ENCODE assay signal across 8 cellular contexts in genomic region chr9:19471737-19472648, GRCh38.
A peak's percentile ranks its signal among the peaks of the same experiment; 100 is the strongest.
DNase-seq lines count a peak whose midpoint lies in the region; ATAC-seq and TF ChIP-seq lines count a peak whose summit lies in the region.

No MANE protein-coding gene starts in this region.

- H3K9me3 ChIP-seq in CD4-positive, CD25-positive, alpha-beta regulatory T cell (ENCODE audit: control insufficient read depth in 2 of 2, low read length in 2 of 2) = no peaks in the 10 kb centered on the region
- H3K9me3 ChIP-seq in thoracic aorta = no peaks in the 10 kb centered on the region

- no peaks in the 10 kb centered on the region for H3K36me3 ChIP-seq in CD4-positive, CD25-positive, alpha-beta regulatory T cell (ENCODE audit: control insufficient read depth, insufficient read depth, low read length)
- no peaks in the 10 kb centered on the region for H3K36me3 ChIP-seq in thoracic aorta

- peak overlapping the region in 1 of 3 donors; percentile 79 for H3K27ac Mint-ChIP-seq in CD4-positive, CD25-positive, alpha-beta regulatory T cell
- H3K27ac Mint-ChIP-seq in activated T-cell treated with anti-CD3 and anti-CD28 coated beads, Interleukin-2, amount 50 U/mL, for 24 hours = peak overlapping the region; percentile 78
- H3K27ac Mint-ChIP-seq in natural killer cell = no peak overlapping the region

- peaks cover 6% of the 10 kb centered on the region for H3K4me1 ChIP-seq in CD4-positive, CD25-positive, alpha-beta regulatory T cell (ENCODE audit: control insufficient read depth, insufficient read depth, low read length, poor library complexity, severe bottlenecking)
- peaks cover 0 to 16% of the 10 kb centered on the region in 2 donors for H3K4me1 ChIP-seq in thoracic aorta (ENCODE audit: control insufficient read depth in 1 of 2, low read depth in 2 of 2)

- peak in 2 of 3 donors; percentile 22 to 46 for DNase-seq in CD4-positive, CD25-positive, alpha-beta regulatory T cell
- peak; percentile 80 for DNase-seq in NCI-H82 (lab: John Stamatoyannopoulos, UW)
- peak; percentile 69 for DNase-seq in activated T-cell treated with anti-CD3 and anti-CD28 coated beads, Interleukin-2, amount 50 U/mL, for 24 hours
- DNase-seq in fibroblast of mammary gland (ENCODE audit: low read depth) = peak; percentile 59
- no peak for DNase-seq in natural killer cell
- DNase-seq in thoracic aorta (ENCODE audit: low spot score) = no peak

- no peaks in the 10 kb centered on the region for H3K27me3 ChIP-seq in CD4-positive, CD25-positive, alpha-beta regulatory T cell (ENCODE audit: control insufficient read depth, insufficient read depth, low read length)
- no peaks in the 10 kb centered on the region for H3K27me3 ChIP-seq in thoracic aorta (replicated peaks; ENCODE audit: insufficient read depth)

- TF ChIP-seq CTCF in fibroblast of mammary gland (conservative IDR thresholded peaks at IDR 0.05; ENCODE audit: control insufficient read depth, insufficient read depth, low read depth, low read length) (peak; percentile 86), natural killer cell (IDR thresholded peaks at IDR 0.05) (peak; percentile 51), thoracic aorta (IDR thresholded peaks at IDR 0.05) (peak; percentile 70)

- peak overlapping the region; percentile 32 for H3K4me3 ChIP-seq in CD4-positive, CD25-positive, alpha-beta regulatory T cell (ENCODE audit: low read depth, low read length)
- H3K4me3 ChIP-seq in fibroblast of mammary gland (ENCODE audit: control insufficient read depth, low read depth, low read length) (no peak overlapping the region), thoracic aorta (peak overlapping the region; percentile 51)

- ATAC-seq in CD4-positive, CD25-positive, alpha-beta regulatory T cell (ENCODE audit: low read depth in 2 of 2) = peak; percentile 50 to 75
- ATAC-seq in GM19328 (IDR thresholded peaks at IDR 0.05; ENCODE audit: unreplicated experiment) = peak; percentile 61
- peak; percentile 76 for ATAC-seq in HG03378 (IDR thresholded peaks at IDR 0.05; ENCODE audit: unreplicated experiment)
- peak; percentile 57 to 83 (median 58) for ATAC-seq in natural killer cell
- ATAC-seq in thoracic aorta (ENCODE audit: insufficient number of reproducible peaks, low FRiP score, low read depth) = peak; percentile 48

- H3K4me1 Mint-ChIP-seq in CD4-positive, CD25-positive, alpha-beta regulatory T cell = peaks cover 0 to 12% (median 2%) of the 10 kb centered on the region in 4 donors
- peaks cover 13% of the 10 kb centered on the region for H3K4me1 Mint-ChIP-seq in activated T-cell treated with anti-CD3 and anti-CD28 coated beads, Interleukin-2, amount 50 U/mL, for 24 hours (ENCODE audit: low read depth)
- peaks cover 5 to 6% of the 10 kb centered on the region in 2 donors for H3K4me1 Mint-ChIP-seq in natural killer cell

- H3K4me3 Mint-ChIP-seq in CD4-positive, CD25-positive, alpha-beta regulatory T cell = peak overlapping the region in 2 of 4 donors; percentile 72 to 77
- peak overlapping the region; percentile 44 for H3K4me3 Mint-ChIP-seq in activated T-cell treated with anti-CD3 and anti-CD28 coated beads, Interleukin-2, amount 50 U/mL, for 24 hours
- peak overlapping the region; percentile 47 for H3K4me3 Mint-ChIP-seq in natural killer cell

- H3K27ac ChIP-seq in CD4-positive, CD25-positive, alpha-beta regulatory T cell (ENCODE audit: insufficient read depth, low read length, poor library complexity, severe bottlenecking) = no peak overlapping the region
- no peak overlapping the region for H3K27ac ChIP-seq in thoracic aorta

- H3K27me3 Mint-ChIP-seq in CD4-positive, CD25-positive, alpha-beta regulatory T cell = peaks cover 18% of the 10 kb centered on the region
- peaks cover 9% of the 10 kb centered on the region for H3K27me3 Mint-ChIP-seq in activated T-cell treated with anti-CD3 and anti-CD28 coated beads, Interleukin-2, amount 50 U/mL, for 24 hours
- peaks cover 12 to 13% of the 10 kb centered on the region in 2 donors for H3K27me3 Mint-ChIP-seq in natural killer cell (ENCODE audit: low read depth in 2 of 2)

- intact Hi-C loops in natural killer cell (cut with micrococcal nuclease) = no loop called here

- H3K36me3 Mint-ChIP-seq in CD4-positive, CD25-positive, alpha-beta regulatory T cell = no peaks in the 10 kb centered on the region
- H3K36me3 Mint-ChIP-seq in activated T-cell treated with anti-CD3 and anti-CD28 coated beads, Interleukin-2, amount 50 U/mL, for 24 hours (ENCODE audit: low read depth) = no peaks in the 10 kb centered on the region
- H3K36me3 Mint-ChIP-seq in natural killer cell = no peaks in the 10 kb centered on the region

- H3K9me3 Mint-ChIP-seq in CD4-positive, CD25-positive, alpha-beta regulatory T cell = no peaks in the 10 kb centered on the region
- H3K9me3 Mint-ChIP-seq in activated T-cell treated with anti-CD3 and anti-CD28 coated beads, Interleukin-2, amount 50 U/mL, for 24 hours = no peaks in the 10 kb centered on the region
- no peaks in the 10 kb centered on the region for H3K9me3 Mint-ChIP-seq in natural killer cell

Comparison
In these comparisons a context has a peak if more than half of its experiments do, and no peak if none do; other contexts are left out.
1. DNase-seq: peak in CD4-positive, CD25-positive, alpha-beta regulatory T cell (2 of 3), NCI-H82 (single experiment), activated T-cell treated with anti-CD3 and anti-CD28 coated beads, Interleukin-2, amount 50 U/mL, for 24 hours (single experiment) and fibroblast of mammary gland (single experiment); none in natural killer cell (single experiment) and thoracic aorta (single experiment).
2. Peak in every context shown above with its lines, with median percentiles within 50 percentile points of each other: ATAC-seq and CTCF ChIP-seq.